ENCODE assay signal across 34 cellular contexts in the genomic region with DNA sequence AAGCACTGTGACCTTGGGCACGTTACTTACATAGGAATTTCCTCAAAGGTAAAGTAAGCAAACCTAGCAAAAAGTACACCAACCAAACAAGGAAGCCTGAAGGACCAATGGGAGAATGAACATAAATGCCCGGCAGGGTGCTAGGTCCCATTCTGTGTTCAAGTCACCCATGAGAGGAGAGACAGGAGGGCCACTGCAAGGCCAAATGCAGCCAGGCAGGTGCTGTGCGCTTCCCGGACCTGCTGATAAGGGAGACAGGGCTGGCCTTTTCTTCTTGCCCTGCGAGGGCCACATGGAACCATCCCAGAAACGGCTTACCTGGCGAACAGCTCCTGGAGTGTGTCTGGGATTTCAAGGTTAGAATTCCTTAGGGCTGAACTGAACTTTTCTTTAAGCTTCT.
"Had no signal": no experiment of that assay in that cellular context is flagged by ENCODE, and none has a peak within 500 bp of the region (broad histone marks: within the 10 kb centered on the region; RNA-seq: fewer than 3 reads in every experiment).

No MANE protein-coding gene starts in this region.

- H3K4me3 Mint-ChIP-seq: activated B cell treated with CpG ODN at 0.5 μM for 24 hours; activated CD4-positive, alpha-beta memory T cell treated with anti-CD3 and anti-CD28 coated beads for 36 hours; activated CD4-positive, alpha-beta T cell treated with anti-CD3 and anti-CD28 coated beads, Interleukin-2, amount 10 ng/mL, durations not matched to agents 24 days and 14 days; activated CD8-positive, alpha-beta memory T cell treated with anti-CD3 and anti-CD28 coated beads, Interleukin-2, amount 10 ng/mL, durations not matched to agents 7 days and 5 days; activated CD8-positive, alpha-beta T cell treated with anti-CD3 and anti-CD28 coated beads, Interleukin-2, amount 10 ng/mL, durations not matched to agents 7 days and 5 days; activated naive CD4-positive, alpha-beta T cell treated with anti-CD3 and anti-CD28 coated beads for 36 hours; activated naive CD4-positive, alpha-beta T cell treated with anti-CD3 and anti-CD28 coated beads, Interleukin-2, amount 50 U/mL, for 24 hours; activated naive CD8-positive, alpha-beta T cell treated with anti-CD3 and anti-CD28 coated beads for 36 hours; activated naive CD8-positive, alpha-beta T cell treated with anti-CD3 and anti-CD28 coated beads, Interleukin-2, amount 50 U/mL, for 24 hours; activated T-helper 1 cell treated with anti-CD3 and anti-CD28 coated beads, Interleukin-12 subunit alpha, Interleukin-12 subunit beta, Interleukin-2, Interleukin-4 antibody, amounts not matched to agents 30 ng/mL and 10 ng/mL and 1 ng/mL, durations not matched to agents 14 hours and 24 hours and 36 hours; brain; effector memory CD8-positive, alpha-beta T cell; T-cell; T-helper 1 cell treated with Interleukin-12 subunit alpha and Interleukin-12 subunit beta and Interleukin-4 antibody, amounts not matched to agents 30 μg/mL and 1 μg/mL, for 36 hours; T-helper 2 cell treated with Interferon-gamma antibody and Interleukin-4, amounts not matched to agents 5 μg/mL and 100 μg/mL, for 36 hours had no signal

- H3K4me3 ChIP-seq: adrenal gland, ascending aorta, breast epithelium, cardiac muscle cell had no signal

- H3K27me3 ChIP-seq: adrenal gland, ascending aorta, breast epithelium, cardiac muscle cell had no signal

- H3K9me3 Mint-ChIP-seq: activated B cell treated with CpG ODN at 0.5 μM for 24 hours; activated CD4-positive, alpha-beta memory T cell treated with anti-CD3 and anti-CD28 coated beads for 36 hours; activated CD4-positive, alpha-beta T cell treated with anti-CD3 and anti-CD28 coated beads, Interleukin-2, amount 10 ng/mL, durations not matched to agents 24 days and 14 days; activated naive CD4-positive, alpha-beta T cell treated with anti-CD3 and anti-CD28 coated beads for 36 hours; activated naive CD4-positive, alpha-beta T cell treated with anti-CD3 and anti-CD28 coated beads, Interleukin-2, amount 50 U/mL, for 24 hours; activated naive CD8-positive, alpha-beta T cell treated with anti-CD3 and anti-CD28 coated beads for 36 hours; activated naive CD8-positive, alpha-beta T cell treated with anti-CD3 and anti-CD28 coated beads, Interleukin-2, amount 50 U/mL, for 24 hours; activated T-helper 1 cell treated with anti-CD3 and anti-CD28 coated beads, Interleukin-12 subunit alpha, Interleukin-12 subunit beta, Interleukin-2, Interleukin-4 antibody, amounts not matched to agents 30 ng/mL and 10 ng/mL and 1 ng/mL, durations not matched to agents 14 hours and 24 hours and 36 hours; activated T-helper 2 cell treated with anti-CD3 and anti-CD28 coated beads, Interferon-gamma antibody, Interleukin-2, Interleukin-4, amounts not matched to agents 10 μg/mL and 5 μg/mL and 100 μg/mL, durations not matched to agents 14 hours and 24 hours and 36 hours; brain; effector memory CD8-positive, alpha-beta T cell; T-cell; T-helper 1 cell treated with Interleukin-12 subunit alpha and Interleukin-12 subunit beta and Interleukin-4 antibody, amounts not matched to agents 30 μg/mL and 1 μg/mL, for 36 hours; T-helper 2 cell treated with Interferon-gamma antibody and Interleukin-4, amounts not matched to agents 5 μg/mL and 100 μg/mL, for 36 hours had no signal

- ATAC-seq: activated CD4-positive, CD25-positive, alpha-beta regulatory T cell treated with anti-CD3 and anti-CD28 coated beads, Interleukin-2, amount 50 U/mL, for 24 hours; activated CD8-positive, alpha-beta memory T cell treated with anti-CD3 and anti-CD28 coated beads, Interleukin-2, amount 10 ng/mL, durations not matched to agents 7 days and 5 days; activated CD8-positive, alpha-beta T cell treated with anti-CD3 and anti-CD28 coated beads, Interleukin-2, amount 10 ng/mL, durations not matched to agents 7 days and 5 days; activated naive CD8-positive, alpha-beta T cell treated with anti-CD3 and anti-CD28 coated beads, Interleukin-2, amount 50 U/mL, for 24 hours; effector memory CD8-positive, alpha-beta T cell; T-cell had no signal

- H3K27ac Mint-ChIP-seq: activated B cell treated with CpG ODN at 0.5 μM for 24 hours; activated CD4-positive, alpha-beta memory T cell treated with anti-CD3 and anti-CD28 coated beads for 36 hours; activated CD4-positive, alpha-beta T cell treated with anti-CD3 and anti-CD28 coated beads, Interleukin-2, amount 10 ng/mL, durations not matched to agents 24 days and 14 days; activated CD8-positive, alpha-beta memory T cell treated with anti-CD3 and anti-CD28 coated beads, Interleukin-2, amount 10 ng/mL, durations not matched to agents 7 days and 5 days; activated naive CD4-positive, alpha-beta T cell treated with anti-CD3 and anti-CD28 coated beads for 36 hours; activated naive CD4-positive, alpha-beta T cell treated with anti-CD3 and anti-CD28 coated beads, Interleukin-2, amount 50 U/mL, for 24 hours; activated naive CD8-positive, alpha-beta T cell treated with anti-CD3 and anti-CD28 coated beads for 36 hours; activated naive CD8-positive, alpha-beta T cell treated with anti-CD3 and anti-CD28 coated beads, Interleukin-2, amount 50 U/mL, for 24 hours; activated T-helper 1 cell treated with anti-CD3 and anti-CD28 coated beads, Interleukin-12 subunit alpha, Interleukin-12 subunit beta, Interleukin-2, Interleukin-4 antibody, amounts not matched to agents 30 ng/mL and 10 ng/mL and 1 ng/mL, durations not matched to agents 14 hours and 24 hours and 36 hours; activated T-helper 2 cell treated with anti-CD3 and anti-CD28 coated beads, Interferon-gamma antibody, Interleukin-2, Interleukin-4, amounts not matched to agents 10 μg/mL and 5 μg/mL and 100 μg/mL, durations not matched to agents 14 hours and 24 hours and 36 hours; brain; T-helper 1 cell treated with Interleukin-12 subunit alpha and Interleukin-12 subunit beta and Interleukin-4 antibody, amounts not matched to agents 30 μg/mL and 1 μg/mL, for 36 hours; T-helper 2 cell treated with Interferon-gamma antibody and Interleukin-4, amounts not matched to agents 5 μg/mL and 100 μg/mL, for 36 hours had no signal

- H3K27me3 Mint-ChIP-seq: activated B cell treated with CpG ODN at 0.5 μM for 24 hours; activated CD4-positive, alpha-beta memory T cell treated with anti-CD3 and anti-CD28 coated beads for 36 hours; activated CD4-positive, alpha-beta T cell treated with anti-CD3 and anti-CD28 coated beads, Interleukin-2, amount 10 ng/mL, durations not matched to agents 24 days and 14 days; activated CD8-positive, alpha-beta memory T cell treated with anti-CD3 and anti-CD28 coated beads, Interleukin-2, amount 10 ng/mL, durations not matched to agents 7 days and 5 days; activated naive CD4-positive, alpha-beta T cell treated with anti-CD3 and anti-CD28 coated beads, Interleukin-2, amount 50 U/mL, for 24 hours; activated naive CD8-positive, alpha-beta T cell treated with anti-CD3 and anti-CD28 coated beads for 36 hours; activated naive CD8-positive, alpha-beta T cell treated with anti-CD3 and anti-CD28 coated beads, Interleukin-2, amount 50 U/mL, for 24 hours; effector memory CD8-positive, alpha-beta T cell; T-cell had no signal

- H3K4me1 Mint-ChIP-seq: activated B cell treated with CpG ODN at 0.5 μM for 24 hours; activated CD4-positive, alpha-beta T cell treated with anti-CD3 and anti-CD28 coated beads, Interleukin-2, amount 10 ng/mL, durations not matched to agents 24 days and 14 days; activated CD8-positive, alpha-beta memory T cell treated with anti-CD3 and anti-CD28 coated beads, Interleukin-2, amount 10 ng/mL, durations not matched to agents 7 days and 5 days; activated naive CD4-positive, alpha-beta T cell treated with anti-CD3 and anti-CD28 coated beads, Interleukin-2, amount 50 U/mL, for 24 hours; activated naive CD8-positive, alpha-beta T cell treated with anti-CD3 and anti-CD28 coated beads for 36 hours; activated naive CD8-positive, alpha-beta T cell treated with anti-CD3 and anti-CD28 coated beads, Interleukin-2, amount 50 U/mL, for 24 hours; brain had no signal

- DNase-seq: activated B cell treated with CpG ODN at 0.5 μM for 24 hours; activated CD4-positive, alpha-beta memory T cell treated with anti-CD3 and anti-CD28 coated beads for 36 hours; activated CD4-positive, alpha-beta T cell treated with anti-CD3 and anti-CD28 coated beads, Interleukin-2, amount 10 ng/mL, durations not matched to agents 24 days and 14 days; activated CD8-positive, alpha-beta memory T cell treated with anti-CD3 and anti-CD28 coated beads, Interleukin-2, amount 10 ng/mL, durations not matched to agents 7 days and 5 days; activated CD8-positive, alpha-beta memory T cell treated with anti-CD3 and anti-CD28 coated beads, Interleukin-2, amount 50 U/mL, for 4 hours; activated CD8-positive, alpha-beta T cell treated with anti-CD3 and anti-CD28 coated beads, Interleukin-2, amount 10 ng/mL, durations not matched to agents 7 days and 5 days; activated effector memory CD4-positive, alpha-beta T cell treated with anti-CD3 and anti-CD28 coated beads, Interleukin-2, amount 50 U/mL, for 16 hours; activated naive CD4-positive, alpha-beta T cell treated with anti-CD3 and anti-CD28 coated beads for 36 hours; activated naive CD8-positive, alpha-beta T cell treated with anti-CD3 and anti-CD28 coated beads for 36 hours; activated naive CD8-positive, alpha-beta T cell treated with anti-CD3 and anti-CD28 coated beads, Interleukin-2, amount 50 U/mL, for 24 hours; activated T-cell treated with anti-CD3 and anti-CD28 coated beads, Interleukin-2, amount 50 U/mL, for 1 hour; activated T-cell treated with anti-CD3 and anti-CD28 coated beads, Interleukin-2, amount 50 U/mL, for 48 hours; adrenal gland; amygdala; central memory CD4-positive, alpha-beta T cell; cortex of kidney; dermis blood vessel endothelial cell; effector CD4-positive, alpha-beta T cell; effector memory CD8-positive, alpha-beta T cell; erythroblast; foreskin fibroblast; T-cell; T1000; WERI-Rb-1 had no signal

- H3K27ac ChIP-seq: adrenal gland, ascending aorta, breast epithelium, cardiac muscle cell, WERI-Rb-1 had no signal

- H3K9me3 ChIP-seq: adrenal gland, ascending aorta, breast epithelium had no signal

- H3K4me1 ChIP-seq: ascending aorta, breast epithelium had no signal
